ENCODE assay signal across 24 cellular contexts in genomic region chr1:111452581-111452980, GRCh38. TPM values are rescaled to one million over a fixed set of nuclear protein-coding genes. Genes with fewer than 3 reads are reported as not detected.
"Had no signal": no experiment of that assay in that cellular context is flagged by ENCODE, and none has a peak within 500 bp of the region (broad histone marks: within the 10 kb centered on the region; RNA-seq: fewer than 3 reads in every experiment).

No MANE protein-coding gene starts in this region.

- H3K9me3 ChIP-seq: lower lobe of right lung, upper lobe of right lung had no signal

- H3K27ac ChIP-seq: foreskin keratinocyte, lower lobe of right lung, upper lobe of right lung had no signal

- H3K4me3 ChIP-seq: lower lobe of right lung, upper lobe of right lung had no signal

- DNase-seq: activated B cell treated with CpG ODN at 0.5 μM for 24 hours; activated CD4-positive, alpha-beta T cell treated with anti-CD3 and anti-CD28 coated beads for 36 hours; activated CD4-positive, alpha-beta T cell treated with anti-CD3 and anti-CD28 coated beads, Interleukin-2, amount 50 U/mL, for 4 hours; activated CD8-positive, alpha-beta memory T cell treated with anti-CD3 and anti-CD28 coated beads for 24 hours; activated CD8-positive, alpha-beta memory T cell treated with anti-CD3 and anti-CD28 coated beads, Interleukin-2, amount 50 U/mL, for 4 hours; activated naive CD4-positive, alpha-beta T cell; activated T-cell treated with anti-CD3 and anti-CD28 coated beads, Interleukin-2, amount 50 U/mL, for 24 hours; aorta; caudate nucleus; effector CD4-positive, alpha-beta T cell; erythroblast; foreskin keratinocyte; kidney; lower lobe of right lung; naive B cell; stimulated activated CD4-positive, alpha-beta T cell treated with anti-CD3 and anti-CD28 coated beads, Interleukin-4, amount 100 ng/mL, for 4 hours; upper lobe of right lung had no signal

- H3K27me3 ChIP-seq: foreskin keratinocyte, upper lobe of right lung had no signal

- ATAC-seq: activated CD4-positive, alpha-beta T cell treated with anti-CD3 and anti-CD28 coated beads for 36 hours; foreskin keratinocyte; lower lobe of right lung; upper lobe of right lung had no signal

- H3K27ac Mint-ChIP-seq: activated B cell treated with CpG ODN at 0.5 μM for 24 hours; activated CD4-positive, alpha-beta T cell treated with anti-CD3 and anti-CD28 coated beads for 36 hours; dendritic cell treated with granulocyte-macrophage colony-stimulating factor and Interleukin-4, amounts not matched to agents 40 ng/mL and 50 ng/mL, for 4 days; progenitor cell of endocrine pancreas; T-helper 1 cell treated with Interleukin-12 subunit alpha and Interleukin-12 subunit beta and Interleukin-4 antibody, amounts not matched to agents 30 μg/mL and 1 μg/mL, for 36 hours had no signal

- H3K4me3 Mint-ChIP-seq: activated B cell treated with CpG ODN at 0.5 μM for 24 hours; activated CD4-positive, alpha-beta T cell treated with anti-CD3 and anti-CD28 coated beads for 36 hours; dendritic cell treated with granulocyte-macrophage colony-stimulating factor and Interleukin-4, amounts not matched to agents 40 ng/mL and 50 ng/mL, for 4 days; T-helper 1 cell treated with Interleukin-12 subunit alpha and Interleukin-12 subunit beta and Interleukin-4 antibody, amounts not matched to agents 30 μg/mL and 1 μg/mL, for 36 hours had no signal

- H3K27me3 Mint-ChIP-seq: activated B cell treated with CpG ODN at 0.5 μM for 24 hours; activated CD4-positive, alpha-beta T cell treated with anti-CD3 and anti-CD28 coated beads for 36 hours; activated T-cell treated with anti-CD3 and anti-CD28 coated beads, Interleukin-2, amount 50 U/mL, for 24 hours; dendritic cell treated with granulocyte-macrophage colony-stimulating factor and Interleukin-4, amounts not matched to agents 40 ng/mL and 50 ng/mL, for 4 days; naive B cell; progenitor cell of endocrine pancreas had no signal

- H3K9me3 Mint-ChIP-seq: activated B cell treated with CpG ODN at 0.5 μM for 24 hours; activated T-cell treated with anti-CD3 and anti-CD28 coated beads, Interleukin-2, amount 50 U/mL, for 24 hours; activated T-helper 2 cell treated with anti-CD3 and anti-CD28 coated beads, Interferon-gamma antibody, Interleukin-2, Interleukin-4, amounts not matched to agents 10 μg/mL and 5 μg/mL and 100 μg/mL, durations not matched to agents 14 hours and 24 hours and 36 hours; brain; dendritic cell treated with granulocyte-macrophage colony-stimulating factor and Interleukin-4, amounts not matched to agents 40 ng/mL and 50 ng/mL, for 4 days; T-helper 1 cell treated with Interleukin-12 subunit alpha and Interleukin-12 subunit beta and Interleukin-4 antibody, amounts not matched to agents 30 μg/mL and 1 μg/mL, for 36 hours had no signal

RNA-seq across cellular contexts. Expression of gene C1orf162, which starts 21.2 kb away (rescaled TPM):
- total RNA-seq: glomerular endothelial cell had no signal

RNA-seq across cellular contexts. Expression of gene ADORA3, which starts 50.9 kb away (rescaled TPM):
- total RNA-seq: activated B cell treated with CpG ODN at 0.5 μM for 24 hours; activated T-helper 2 cell treated with anti-CD3 and anti-CD28 coated beads, Interferon-gamma antibody, Interleukin-2, Interleukin-4, amounts not matched to agents 10 μg/mL and 5 μg/mL and 100 μg/mL, durations not matched to agents 14 hours and 24 hours and 36 hours; foreskin keratinocyte; glomerular endothelial cell; osteocyte; progenitor cell of endocrine pancreas had no signal
- polyA plus RNA-seq: foreskin keratinocyte had no signal
